23 cellular contexts compared by ENCODE assay signal in the genomic region with DNA sequence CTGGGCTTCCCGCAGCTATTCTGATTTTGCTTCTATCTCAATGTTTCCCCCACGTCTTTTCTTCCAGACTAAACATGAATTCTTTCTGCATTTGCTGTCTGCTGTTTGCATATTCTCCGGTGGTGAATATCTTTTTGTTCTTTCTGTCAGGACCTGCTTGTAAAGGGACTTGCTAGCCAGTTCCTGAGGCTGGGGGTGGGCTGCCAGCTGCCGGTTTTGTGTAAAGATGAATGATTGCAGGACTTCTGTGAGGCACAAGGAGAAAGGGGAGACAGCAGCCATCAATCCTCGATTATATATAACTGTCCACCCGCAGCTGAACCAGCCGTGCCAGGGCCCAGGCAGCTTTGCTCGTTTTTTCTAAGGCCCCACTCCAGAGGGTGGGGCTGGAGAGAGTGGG. TPM values are rescaled to one million over a fixed set of nuclear protein-coding genes. Genes with fewer than 3 reads are reported as not detected.
"Had no signal": no experiment of that assay in that cellular context is flagged by ENCODE, and none has a peak within 500 bp of the region (broad histone marks: within the 10 kb centered on the region; RNA-seq: fewer than 3 reads in every experiment).

No MANE protein-coding gene starts in this region.

- H3K4me1 Mint-ChIP-seq: IgD-negative memory B cell had no signal

- H3K27ac Mint-ChIP-seq: IgD-negative memory B cell had no signal

- H3K4me3 ChIP-seq: K562 had no signal

- H3K4me3 Mint-ChIP-seq: IgD-negative memory B cell had no signal

- H3K9me3 Mint-ChIP-seq: IgD-negative memory B cell had no signal

- H3K4me2 ChIP-seq: KMS-11, SK-N-SH had no signal

- H3K9me3 ChIP-seq: SK-N-SH had no signal

- H3K9ac ChIP-seq: KMS-11, SK-N-SH had no signal

- H3K27me3 Mint-ChIP-seq: IgD-negative memory B cell had no signal

- DNase-seq: Kasumi-1, MM.1S, NCI-H1092 treated with DMSO at 0.1 percent for 48 hours, NCI-H1436, NCI-H187, NCI-H2029, NCI-H2081 treated with DMSO at 0.1 percent for 48 hours, NCI-H2171, NCI-H226, NCI-H446, NCI-H510A, NCI-H524 treated with DMSO at 0.1 percent for 48 hours, NCI-H69, NCI-H774, Right ventricle myocardium superior, RPMI8226, SK-N-SH had no signal

- ATAC-seq: K562 had no signal

- H3K27ac ChIP-seq: HL-60, KMS-11 had no signal

- H3K36me3 Mint-ChIP-seq: IgD-negative memory B cell had no signal

RNA-seq across cellular contexts. Expression of gene PRAMEF20, which starts 33.3 kb away (rescaled TPM):
- total RNA-seq: K562, M059J, Right ventricle myocardium superior, SK-MEL-5 had no signal
- polyA plus RNA-seq: IgD-negative memory B cell, K562, SK-N-SH had no signal

RNA-seq across cellular contexts. Expression of gene PRAMEF17, which starts 54.1 kb away (rescaled TPM):
- total RNA-seq: K562, M059J, Right ventricle myocardium superior, SK-MEL-5 had no signal
- polyA plus RNA-seq: IgD-negative memory B cell, K562, SK-N-SH had no signal
